In the genomic region with DNA sequence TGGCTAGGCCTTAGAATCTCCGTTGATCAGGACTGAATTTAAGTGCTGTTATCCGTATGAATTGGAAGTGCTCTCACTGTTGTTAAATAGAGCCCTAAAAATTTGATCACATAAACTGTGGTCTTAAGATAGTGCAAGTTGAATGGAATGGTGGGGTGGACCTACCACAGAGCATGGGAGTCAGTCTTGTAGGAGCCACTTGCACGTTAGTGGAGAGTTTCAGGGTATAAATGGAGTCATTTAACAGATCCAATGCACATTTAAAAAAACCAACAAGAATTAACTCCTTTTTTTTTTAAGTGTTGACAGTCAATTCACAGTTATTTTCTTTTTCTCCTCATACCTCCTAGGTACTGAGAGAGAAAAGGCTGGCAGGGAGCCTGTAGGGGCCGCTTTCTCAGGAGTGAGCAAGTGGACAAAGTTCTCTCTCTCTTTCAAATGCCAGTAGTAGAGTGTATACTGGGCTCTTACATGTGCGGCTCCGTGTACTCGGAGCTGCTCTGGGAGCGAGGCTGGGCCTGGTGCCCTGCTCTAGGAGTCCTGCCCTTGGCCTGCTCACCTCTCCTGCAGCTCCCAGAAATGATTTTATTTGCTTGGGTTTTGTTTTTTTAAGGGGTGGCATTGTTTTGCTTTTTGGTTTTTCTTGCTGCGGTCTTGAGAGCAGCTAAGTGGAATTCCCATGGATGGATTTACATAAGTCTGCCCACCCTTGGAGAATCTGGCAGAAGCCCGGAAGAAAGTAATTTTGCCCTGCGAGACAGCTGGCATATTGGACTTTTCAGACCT, we compare ENCODE assay signal across 1 cellular context.
TF ChIP-seq lines count a peak whose summit lies in the region.

No MANE protein-coding gene starts in this region.

TF ChIP-seq in K562, 482 proteins besides CTCF, POLR2A, EP300 and RAD21:
- TF ChIP-seq, protein P1, sequence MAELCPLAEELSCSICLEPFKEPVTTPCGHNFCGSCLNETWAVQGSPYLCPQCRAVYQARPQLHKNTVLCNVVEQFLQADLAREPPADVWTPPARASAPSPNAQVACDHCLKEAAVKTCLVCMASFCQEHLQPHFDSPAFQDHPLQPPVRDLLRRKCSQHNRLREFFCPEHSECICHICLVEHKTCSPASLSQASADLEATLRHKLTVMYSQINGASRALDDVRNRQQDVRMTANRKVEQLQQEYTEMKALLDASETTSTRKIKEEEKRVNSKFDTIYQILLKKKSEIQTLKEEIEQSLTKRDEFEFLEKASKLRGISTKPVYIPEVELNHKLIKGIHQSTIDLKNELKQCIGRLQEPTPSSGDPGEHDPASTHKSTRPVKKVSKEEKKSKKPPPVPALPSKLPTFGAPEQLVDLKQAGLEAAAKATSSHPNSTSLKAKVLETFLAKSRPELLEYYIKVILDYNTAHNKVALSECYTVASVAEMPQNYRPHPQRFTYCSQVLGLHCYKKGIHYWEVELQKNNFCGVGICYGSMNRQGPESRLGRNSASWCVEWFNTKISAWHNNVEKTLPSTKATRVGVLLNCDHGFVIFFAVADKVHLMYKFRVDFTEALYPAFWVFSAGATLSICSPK (IDR thresholded peaks at IDR 0.05; ENCODE audit: borderline replicate concordance) = no peak
- TF ChIP-seq TEAD2 (tag; IDR thresholded peaks at IDR 0.05) (no peak), NEUROD1 (IDR thresholded peaks at IDR 0.05; ENCODE audit: borderline replicate concordance, low read depth, low read length, partially characterized antibody) (no peak), ZNF282 (CRISPR knock-in tag; IDR thresholded peaks at IDR 0.05) (no peak), LARP7 (IDR thresholded peaks at IDR 0.05) (no peak), NCOA1 (IDR thresholded peaks at IDR 0.05; ENCODE audit: low read depth) (no peak), FOXK2 (conservative IDR thresholded peaks at IDR 0.05 in 1 of 2, IDR thresholded peaks at IDR 0.05 in 1 of 2; ENCODE audit: low read depth in 2 of 2) (no peak), MITF (IDR thresholded peaks at IDR 0.05) (no peak), MAFG (tag; conservative IDR thresholded peaks at IDR 0.05) (no peak), CTCFL (IDR thresholded peaks at IDR 0.05; ENCODE audit: borderline replicate concordance, insufficient read depth, low read depth, low read length, poor library complexity, severe bottlenecking) (no peak), ZSCAN32 (CRISPR knock-in tag; IDR thresholded peaks at IDR 0.05) (no peak), LEF1 (IDR thresholded peaks at IDR 0.05) (no peak), CCNT2 (IDR thresholded peaks at IDR 0.05; ENCODE audit: borderline replicate concordance, extremely low read depth, insufficient read length, low read depth, low read length) (no peak), DDX20 (tag; IDR thresholded peaks at IDR 0.05; ENCODE audit: low read depth) (no peak), NUFIP1 (IDR thresholded peaks at IDR 0.05; ENCODE audit: partially characterized antibody) (no peak)
- TF ChIP-seq, protein P2, sequence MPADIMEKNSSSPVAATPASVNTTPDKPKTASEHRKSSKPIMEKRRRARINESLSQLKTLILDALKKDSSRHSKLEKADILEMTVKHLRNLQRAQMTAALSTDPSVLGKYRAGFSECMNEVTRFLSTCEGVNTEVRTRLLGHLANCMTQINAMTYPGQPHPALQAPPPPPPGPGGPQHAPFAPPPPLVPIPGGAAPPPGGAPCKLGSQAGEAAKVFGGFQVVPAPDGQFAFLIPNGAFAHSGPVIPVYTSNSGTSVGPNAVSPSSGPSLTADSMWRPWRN (IDR thresholded peaks at IDR 0.05; ENCODE audit: low read depth) = no peak
- TF ChIP-seq, protein P3, sequence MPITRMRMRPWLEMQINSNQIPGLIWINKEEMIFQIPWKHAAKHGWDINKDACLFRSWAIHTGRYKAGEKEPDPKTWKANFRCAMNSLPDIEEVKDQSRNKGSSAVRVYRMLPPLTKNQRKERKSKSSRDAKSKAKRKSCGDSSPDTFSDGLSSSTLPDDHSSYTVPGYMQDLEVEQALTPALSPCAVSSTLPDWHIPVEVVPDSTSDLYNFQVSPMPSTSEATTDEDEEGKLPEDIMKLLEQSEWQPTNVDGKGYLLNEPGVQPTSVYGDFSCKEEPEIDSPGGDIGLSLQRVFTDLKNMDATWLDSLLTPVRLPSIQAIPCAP (CRISPR knock-in tag; IDR thresholded peaks at IDR 0.05; ENCODE audit: borderline replicate concordance) = no peak
